In genomic region chr20:45792513-45793118, GRCh38 we compare ENCODE assay signal across 8 cellular contexts. TPM values are rescaled to one million over a fixed set of nuclear protein-coding genes. Genes with fewer than 3 reads are reported as not detected.
A peak's percentile ranks its signal among the peaks of the same experiment; 100 is the strongest.
DNase-seq lines count a peak whose midpoint lies in the region; ATAC-seq and TF ChIP-seq lines count a peak whose summit lies in the region.

No MANE protein-coding gene starts in this region.

- no peaks in the 10 kb centered on the region for H3K9me3 ChIP-seq in osteoblast (ENCODE audit: low read depth, low read length)

- in situ Hi-C loops in GM13977 (cut with MboI; ENCODE audit: low pct_unique_long_range_greater_than_20kb, low sequenced_read_pairs, unreplicated experiment), result no loop called here

- peak overlapping the region; percentile 94 for H3K4me3 ChIP-seq in GM23338
- H3K4me3 ChIP-seq in epithelial cell of proximal tubule (ENCODE audit: low read depth, low read length), result peak overlapping the region; percentile 93
- H3K4me3 ChIP-seq in osteoblast (ENCODE audit: insufficient read depth, low read length), result peak overlapping the region; percentile 97

- 0 out of 2 replicates have a peak, but pooled peaks cover 12% of the 10 kb centered on the region for H3K79me2 ChIP-seq in GM23338 (replicated peaks; ENCODE audit: insufficient read depth)
- H3K79me2 ChIP-seq in osteoblast (ENCODE audit: insufficient read depth, low read length), result peaks cover 16% of the 10 kb centered on the region

- DNase-seq in GM23338 (ENCODE audit: low spot score), result no peak
- peak; percentile 73 for DNase-seq in SIG-M5 treated with dmso at 0.1 percent for 504 hours (lab: John Stamatoyannopoulos, UW; ENCODE audit: unreplicated experiment)
- no peak for DNase-seq in epithelial cell of proximal tubule (ENCODE audit: low read depth)
- DNase-seq in osteoblast (ENCODE audit: insufficient read length, low spot score, missing footprints), result peak; percentile 19
- DNase-seq in HCEC 1CT, result no peak
- no peak for DNase-seq in GM13977 (ENCODE audit: low spot score)
- DNase-seq in NCI-H2107 treated with DMSO at 0.1 percent for 48 hours (lab: John Stamatoyannopoulos, UW; ENCODE audit: unreplicated experiment), result no peak

- peaks cover 12% of the 10 kb centered on the region for H3K27me3 Mint-ChIP-seq in GM23338 (ENCODE audit: insufficient read depth, low read depth, poor library complexity)

- no peaks in the 10 kb centered on the region for H3F3A ChIP-seq in GM23338 (replicated peaks; ENCODE audit: low read depth)

- ATAC-seq in GM23338, result no peak
- no peak for ATAC-seq in GM18505 (IDR thresholded peaks at IDR 0.05; ENCODE audit: unreplicated experiment)

- no peak overlapping the region for H3K27ac ChIP-seq in GM23338 (ENCODE audit: low read depth)
- H3K27ac ChIP-seq in osteoblast (ENCODE audit: low read depth, low read length), result peak overlapping the region; percentile 81

- peak overlapping the region; percentile 87 for H3K4me3 Mint-ChIP-seq in GM23338

- no peak for TF ChIP-seq POLR2A in GM18505 (IDR thresholded peaks at IDR 0.05; ENCODE audit: borderline replicate concordance, extremely low read depth, insufficient read depth, insufficient read length)

- H2AFZ ChIP-seq in GM23338 (no peak overlapping the region), osteoblast (ENCODE audit: low read length) (peak overlapping the region; percentile 88)

- H3K4me1 ChIP-seq in GM23338 (ENCODE audit: insufficient read depth), result peaks cover 4% of the 10 kb centered on the region; the same call in 1 of the 2 replicates
- H3K4me1 ChIP-seq in osteoblast (ENCODE audit: insufficient read depth, low read length), result peaks cover 9% of the 10 kb centered on the region

- H3K36me3 Mint-ChIP-seq in GM23338 (ENCODE audit: low read depth), result peaks cover 38% of the 10 kb centered on the region

- H3K36me3 ChIP-seq in GM23338 (ENCODE audit: insufficient read depth) (peaks cover 18% of the 10 kb centered on the region), osteoblast (ENCODE audit: insufficient read depth, low read length) (peaks cover 31% of the 10 kb centered on the region)

- no peaks in the 10 kb centered on the region for H3K27me3 ChIP-seq in GM23338 (ENCODE audit: insufficient read depth)
- H3K27me3 ChIP-seq in osteoblast (ENCODE audit: insufficient read depth, low read length), result no peaks in the 10 kb centered on the region

- TF ChIP-seq CTCF in GM23338 (conservative IDR thresholded peaks at IDR 0.05; ENCODE audit: low read depth in 2 of 2) (no peak), epithelial cell of proximal tubule (conservative IDR thresholded peaks at IDR 0.05; ENCODE audit: low read depth, low read length) (no peak), osteoblast (IDR thresholded peaks at IDR 0.05; ENCODE audit: extremely low read depth, low read depth, low read length) (no peak), GM13977 (IDR thresholded peaks at IDR 0.05; ENCODE audit: extremely low read depth, insufficient read depth, missing control alignments) (no peak)

- H3K4me1 Mint-ChIP-seq in GM23338, result peaks cover 7% of the 10 kb centered on the region

- H3K4me2 ChIP-seq in GM23338 (peak overlapping the region; percentile 78), osteoblast (ENCODE audit: insufficient read depth, low read length) (peak overlapping the region; percentile 99)

- no peaks in the 10 kb centered on the region for H3K9me3 Mint-ChIP-seq in GM23338

- H3K27ac Mint-ChIP-seq in GM23338, result no peak overlapping the region; the same call in 1 of the 2 replicates

- H3K9me2 ChIP-seq in GM23338 (ENCODE audit: insufficient read depth), result no peaks in the 10 kb centered on the region

- H4K20me1 ChIP-seq in GM23338 (replicated peaks; ENCODE audit: insufficient read depth) (no peaks in the 10 kb centered on the region; the same call in 1 of the 2 replicates), osteoblast (ENCODE audit: insufficient read depth, low read length) (no peaks in the 10 kb centered on the region)

TF ChIP-seq in GM23338, 12 proteins besides CTCF, POLR2A, EP300 and RAD21 (continues in another document):
- no peak for TF ChIP-seq ZNF331 (CRISPR knock-in tag; IDR thresholded peaks at IDR 0.05; ENCODE audit: low read depth)
- TF ChIP-seq EZH2 (IDR thresholded peaks at IDR 0.05; ENCODE audit: low read depth, unreplicated experiment), result no peak
- TF ChIP-seq EZH2phosphoT487 (IDR thresholded peaks at IDR 0.05; ENCODE audit: unreplicated experiment), result no peak
- no peak for TF ChIP-seq REST (IDR thresholded peaks at IDR 0.05; ENCODE audit: unreplicated experiment)
- TF ChIP-seq ETS1 (IDR thresholded peaks at IDR 0.05), result no peak

RNA-seq across cellular contexts. Expression of gene DNTTIP1, which starts 0.9 kb away (rescaled TPM):
- total RNA-seq in GM23338 (2014; rRNA removed; shearing (Covaris generic)), result 21.4 and 31.6 TPM in 2 replicates
- polyA plus RNA-seq in GM23338 (2016; fragmentation: Nextera tagmentation; extraction: Ambion mirVana), result 50.3 TPM in 2 replicates
- total RNA-seq in epithelial cell of proximal tubule (23.1 and 34.7 TPM in 2 replicates), osteoblast (12.7 and 15.6 TPM in 2 replicates)

RNA-seq across cellular contexts. Expression of gene WFDC3, which starts 0.9 kb away (rescaled TPM):
- 0.73 TPM in 1 of 2 replicates, not detected in the other for total RNA-seq in GM23338 (2014; rRNA removed; shearing (Covaris generic))
- 0.36 TPM in 1 of 2 replicates, not detected in the other for polyA plus RNA-seq in GM23338 (2016; fragmentation: Nextera tagmentation; extraction: Ambion mirVana)
- total RNA-seq in epithelial cell of proximal tubule (0.43 and 0.69 TPM in 2 replicates), osteoblast (not detected in 2 replicates)

RNA-seq across cellular contexts. Expression of gene UBE2C, which starts 19.8 kb away (rescaled TPM):
- 198 and 247 TPM in 2 replicates for total RNA-seq in GM23338 (2014; rRNA removed; shearing (Covaris generic))
- polyA plus RNA-seq in GM23338 (2016; fragmentation: Nextera tagmentation; extraction: Ambion mirVana), result 698 and 742 TPM in 2 replicates
- total RNA-seq in epithelial cell of proximal tubule (345 and 447 TPM in 2 replicates), osteoblast (2.5 and 2.7 TPM in 2 replicates)

RNA-seq across cellular contexts. Expression of gene TNNC2, which starts 34.5 kb away (rescaled TPM):
- 0.59 TPM in 1 of 2 replicates, not detected in the other for total RNA-seq in GM23338 (2014; rRNA removed; shearing (Covaris generic))
- polyA plus RNA-seq in GM23338 (2016; fragmentation: Nextera tagmentation; extraction: Ambion mirVana), result 32.5 and 33.3 TPM in 2 replicates
- total RNA-seq in epithelial cell of proximal tubule (not detected in 2 replicates), osteoblast (0.29 and 0.36 TPM in 2 replicates)

RNA-seq across cellular contexts. Expression of gene SNX21, which starts 41.0 kb away (rescaled TPM):
- total RNA-seq in GM23338 (2014; rRNA removed; shearing (Covaris generic)), result 26.7 and 31.5 TPM in 2 replicates
- polyA plus RNA-seq in GM23338 (2016; fragmentation: Nextera tagmentation; extraction: Ambion mirVana), result 13.3 and 15.5 TPM in 2 replicates
- 20.1 and 29.0 TPM in 2 replicates for total RNA-seq in epithelial cell of proximal tubule
- total RNA-seq in osteoblast, result 69.0 and 101 TPM in 2 replicates

Comparison
In these comparisons a context has a peak if more than half of its experiments do, and no peak if none do; other contexts are left out.
1. DNase-seq: peak in SIG-M5 treated with dmso at 0.1 percent for 504 hours (single experiment) and osteoblast (single experiment); none in GM23338 (single experiment), epithelial cell of proximal tubule (single experiment), HCEC 1CT (single experiment), GM13977 (single experiment) and NCI-H2107 treated with DMSO at 0.1 percent for 48 hours (single experiment).
2. RNA of gene UBE2C, which starts 19.8 kb away (total RNA-seq): 345 to 447 TPM in epithelial cell of proximal tubule and 198 to 247 TPM in GM23338; 2.5 to 2.7 TPM in osteoblast; every median in the first group is over 10 times any median in the second.
3. Peak in every context shown above with its lines, with median percentiles within 50 percentile points of each other: H3K4me3 ChIP-seq.